22 cellular contexts compared by ENCODE assay signal in the genomic region with DNA sequence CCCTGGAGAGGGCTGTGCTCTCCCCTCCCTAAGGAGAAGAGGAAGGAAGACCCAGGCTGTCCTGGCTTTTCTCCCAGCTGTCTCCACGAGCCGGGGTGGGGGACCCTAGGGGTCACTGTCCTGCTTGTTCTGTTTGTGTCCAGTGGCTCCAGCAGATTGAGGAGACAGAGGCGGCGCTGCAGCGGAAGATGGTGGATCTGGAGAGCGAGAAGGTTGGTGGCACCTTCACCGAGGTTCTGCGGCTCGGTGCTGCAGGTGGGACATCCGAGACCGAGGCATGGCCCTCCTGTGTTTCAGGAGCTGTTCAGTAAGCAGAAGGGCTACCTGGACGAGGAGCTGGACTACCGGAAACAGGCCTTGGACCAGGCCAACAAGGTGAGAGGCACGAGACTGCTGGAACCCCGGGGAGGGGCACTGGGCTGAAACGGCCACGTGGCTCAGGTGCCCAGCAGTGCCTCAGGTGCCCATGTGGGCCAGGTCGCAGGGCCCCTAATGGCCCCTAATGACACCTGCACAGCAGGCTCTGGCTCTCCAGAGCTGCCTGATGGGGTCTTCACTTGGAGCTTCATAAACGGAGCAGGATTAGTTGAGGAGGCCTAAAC.
"Had no signal": no experiment of that assay in that cellular context is flagged by ENCODE, and none has a peak within 500 bp of the region (broad histone marks: within the 10 kb centered on the region; RNA-seq: fewer than 3 reads in every experiment).

No MANE protein-coding gene starts in this region.

- H3K4me1 ChIP-seq: lower lobe of right lung, pancreas, right atrium auricular region, right lobe of liver, tibial nerve, uterus had no signal

- H3K9me3 ChIP-seq: lower lobe of right lung, pancreas, right atrium auricular region, right lobe of liver, tibial nerve, uterus had no signal

- H3K9me3 Mint-ChIP-seq: nephron; neural crest cell; stimulated activated memory B cell treated with anti-CD40 and anti-IgM and Interleukin-4, amounts not matched to agents 10 μg/mL and 1 μg/mL and 100 μg/mL, for 72 hours; stimulated activated naive CD8-positive, alpha-beta T cell treated with anti-CD3 and anti-CD28 coated beads, Interleukin-15, amount 100 ng/mL, for 72 hours; type B pancreatic cell had no signal

- H3K27ac Mint-ChIP-seq: naive B cell; nephron; stimulated activated memory B cell treated with anti-CD40 and anti-IgM and Interleukin-4, amounts not matched to agents 10 μg/mL and 1 μg/mL and 100 μg/mL, for 72 hours; stimulated activated naive CD8-positive, alpha-beta T cell treated with anti-CD3 and anti-CD28 coated beads, Interleukin-15, amount 100 ng/mL, for 72 hours; type B pancreatic cell had no signal

- H3K27me3 ChIP-seq: pancreas, right atrium auricular region, right lobe of liver, tibial nerve, uterus had no signal

- H3K4me2 ChIP-seq: smooth muscle cell had no signal

- H3K36me3 Mint-ChIP-seq: naive B cell; stimulated activated memory B cell treated with anti-CD40 and anti-IgM and Interleukin-4, amounts not matched to agents 10 μg/mL and 1 μg/mL and 100 μg/mL, for 72 hours; type B pancreatic cell had no signal

- H3K36me3 ChIP-seq: lower lobe of right lung, pancreas, right atrium auricular region, right lobe of liver, uterus had no signal

- H3K4me3 ChIP-seq: lower lobe of right lung, pancreas, right atrium auricular region, right lobe of liver, smooth muscle cell, tibial nerve, uterus had no signal

- H3K27ac ChIP-seq: lower lobe of right lung, pancreas, right atrium auricular region, right lobe of liver, tibial nerve, uterus had no signal

- DNase-seq: hippocampal formation; mammary epithelial cell; mesenchymal stem cell; naive B cell; nucleus accumbens; stimulated activated CD4-positive, alpha-beta T cell treated with anti-CD3 and anti-CD28 coated beads, Interleukin-4, amount 100 ng/mL, for 4 hours; stimulated activated CD8-positive, alpha-beta memory T cell treated with anti-CD3 and anti-CD28 coated beads, Interleukin-4, amount 100 ng/mL, for 48 hours; stimulated activated naive CD4-positive, alpha-beta T cell treated with Interleukin-2 at 50 U/mL for 16 hours; stimulated activated naive CD8-positive, alpha-beta T cell treated with anti-CD3 and anti-CD28 coated beads, Interleukin-15, amount 100 ng/mL, for 72 hours; substantia nigra; uterus had no signal

- H3K4me3 Mint-ChIP-seq: naive B cell; nephron; neural crest cell; stimulated activated memory B cell treated with anti-CD40 and anti-IgM and Interleukin-4, amounts not matched to agents 10 μg/mL and 1 μg/mL and 100 μg/mL, for 72 hours; stimulated activated naive CD8-positive, alpha-beta T cell treated with anti-CD3 and anti-CD28 coated beads, Interleukin-15, amount 100 ng/mL, for 72 hours; type B pancreatic cell had no signal

- ATAC-seq: lower lobe of right lung; pancreas; right lobe of liver; stimulated activated memory B cell treated with anti-CD40 and anti-IgM and Interleukin-4, amounts not matched to agents 10 μg/mL and 1 μg/mL and 100 μg/mL, for 72 hours had no signal

- FAIRE-seq: keratinocyte, pancreas had no signal

- H3K4me1 Mint-ChIP-seq: naive B cell; nephron; neural crest cell; stimulated activated memory B cell treated with anti-CD40 and anti-IgM and Interleukin-4, amounts not matched to agents 10 μg/mL and 1 μg/mL and 100 μg/mL, for 72 hours had no signal

- H3K27me3 Mint-ChIP-seq: naive B cell; stimulated activated memory B cell treated with anti-CD40 and anti-IgM and Interleukin-4, amounts not matched to agents 10 μg/mL and 1 μg/mL and 100 μg/mL, for 72 hours; stimulated activated naive CD8-positive, alpha-beta T cell treated with anti-CD3 and anti-CD28 coated beads, Interleukin-15, amount 100 ng/mL, for 72 hours had no signal
